Comparison of ENCODE assay signal across 10 cellular contexts in genomic region chrX:56762220-56762619, GRCh38. TPM values are rescaled to one million over a fixed set of nuclear protein-coding genes. Genes with fewer than 3 reads are reported as not detected.
DNase-seq lines count a peak whose midpoint lies in the region; ATAC-seq and TF ChIP-seq lines count a peak whose summit lies in the region.
"Had no signal": no experiment of that assay in that cellular context is flagged by ENCODE, and none has a peak within 500 bp of the region (broad histone marks: within the 10 kb centered on the region; RNA-seq: fewer than 3 reads in every experiment).

No MANE protein-coding gene starts in this region.

- H3K4me1 Mint-ChIP-seq in activated naive CD4-positive, alpha-beta T cell treated with anti-CD3 and anti-CD28 coated beads, Interleukin-2, amount 50 U/mL, for 24 hours = peaks cover 54% of the 10 kb centered on the region
- peaks cover 59% of the 10 kb centered on the region for H3K4me1 Mint-ChIP-seq in activated CD8-positive, alpha-beta T cell treated with anti-CD3 and anti-CD28 coated beads, Interleukin-2, amount 10 ng/mL, durations not matched to agents 7 days and 5 days (ENCODE audit: low read depth)

- intact Hi-C loops in tibial artery (cut with DNase I; ENCODE audit: low total_unique reads) (no loop called here), posterior cingulate gyrus (cut with DNase I) (no loop called here)

- H3K27ac Mint-ChIP-seq in activated naive CD4-positive, alpha-beta T cell treated with anti-CD3 and anti-CD28 coated beads, Interleukin-2, amount 50 U/mL, for 24 hours = peak overlapping the region; percentile 99
- H3K27ac Mint-ChIP-seq in activated CD8-positive, alpha-beta T cell treated with anti-CD3 and anti-CD28 coated beads, Interleukin-2, amount 10 ng/mL, durations not matched to agents 7 days and 5 days = peak overlapping the region; percentile 97

- no peak overlapping the region for H3K27ac ChIP-seq in tibial artery
- H3K27ac ChIP-seq: thyroid gland had no signal

- DNase-seq in activated naive CD4-positive, alpha-beta T cell (lab: John Stamatoyannopoulos, UW) = no peak
- DNase-seq in activated CD8-positive, alpha-beta T cell treated with anti-CD3 and anti-CD28 coated beads, Interleukin-2, amount 10 ng/mL, durations not matched to agents 7 days and 5 days = no peak
- DNase-seq in NCI-H146 treated with DMSO at 0.1 percent for 48 hours (lab: John Stamatoyannopoulos, UW; ENCODE audit: unreplicated experiment) (no peak), tibial artery (no peak), HK-2 (ENCODE audit: unreplicated experiment) (no peak), posterior cingulate gyrus (no peak)
- DNase-seq: NCI-H446, thyroid gland had no signal

- H3K9me3 Mint-ChIP-seq in activated naive CD4-positive, alpha-beta T cell treated with anti-CD3 and anti-CD28 coated beads, Interleukin-2, amount 50 U/mL, for 24 hours = no peaks in the 10 kb centered on the region
- H3K9me3 Mint-ChIP-seq in activated CD8-positive, alpha-beta T cell treated with anti-CD3 and anti-CD28 coated beads, Interleukin-2, amount 10 ng/mL, durations not matched to agents 7 days and 5 days (ENCODE audit: insufficient read depth) = no peaks in the 10 kb centered on the region

- no peak overlapping the region for H3K4me3 ChIP-seq in tibial artery
- H3K4me3 ChIP-seq: thyroid gland had no signal

- peaks cover 0 to 3% (median 0%) of the 10 kb centered on the region in 3 donors for H3K36me3 ChIP-seq in tibial artery
- H3K36me3 ChIP-seq: thyroid gland had no signal

- peaks cover 0 to 13% (median 3%) of the 10 kb centered on the region in 4 donors for H3K4me1 ChIP-seq in tibial artery

- H3K4me3 Mint-ChIP-seq in activated naive CD4-positive, alpha-beta T cell treated with anti-CD3 and anti-CD28 coated beads, Interleukin-2, amount 50 U/mL, for 24 hours = peak overlapping the region; percentile 79
- H3K4me3 Mint-ChIP-seq in activated CD8-positive, alpha-beta T cell treated with anti-CD3 and anti-CD28 coated beads, Interleukin-2, amount 10 ng/mL, durations not matched to agents 7 days and 5 days = peak overlapping the region; percentile 76

- peak; percentile 27 for ATAC-seq in HG02885 (IDR thresholded peaks at IDR 0.05; ENCODE audit: poor library complexity, unreplicated experiment)
- peak; percentile 34 for ATAC-seq in activated CD8-positive, alpha-beta T cell treated with anti-CD3 and anti-CD28 coated beads, Interleukin-2, amount 10 ng/mL, durations not matched to agents 7 days and 5 days

- TF ChIP-seq CTCF in tibial artery (IDR thresholded peaks at IDR 0.05) = no peak

- no peaks in the 10 kb centered on the region for H3K27me3 ChIP-seq in tibial artery
- H3K27me3 ChIP-seq: thyroid gland had no signal

- no peaks in the 10 kb centered on the region for H3K36me3 Mint-ChIP-seq in activated naive CD4-positive, alpha-beta T cell treated with anti-CD3 and anti-CD28 coated beads, Interleukin-2, amount 50 U/mL, for 24 hours
- H3K36me3 Mint-ChIP-seq in activated CD8-positive, alpha-beta T cell treated with anti-CD3 and anti-CD28 coated beads, Interleukin-2, amount 10 ng/mL, durations not matched to agents 7 days and 5 days (ENCODE audit: low read depth) = peaks cover 10% of the 10 kb centered on the region

- POLR2A ChIA-PET in activated CD8-positive, alpha-beta T cell treated with anti-CD3 and anti-CD28 coated beads, Interleukin-2, amount 10 ng/mL, durations not matched to agents 7 days and 5 days (lab: Charles Lee) = no interaction called here

- H3K27me3 Mint-ChIP-seq in activated naive CD4-positive, alpha-beta T cell treated with anti-CD3 and anti-CD28 coated beads, Interleukin-2, amount 50 U/mL, for 24 hours = no peaks in the 10 kb centered on the region
- no peaks in the 10 kb centered on the region for H3K27me3 Mint-ChIP-seq in activated CD8-positive, alpha-beta T cell treated with anti-CD3 and anti-CD28 coated beads, Interleukin-2, amount 10 ng/mL, durations not matched to agents 7 days and 5 days (ENCODE audit: low read depth)

- CTCF ChIA-PET in activated CD8-positive, alpha-beta T cell treated with anti-CD3 and anti-CD28 coated beads, Interleukin-2, amount 10 ng/mL, durations not matched to agents 7 days and 5 days (lab: Charles Lee) = interaction anchor here (1.0 kb wide), 1 partner anchor 216 kb away, joined by 3 read pairs; no protein-coding TSS in a partner anchor

- no peaks in the 10 kb centered on the region for H3K9me3 ChIP-seq in tibial artery
- H3K9me3 ChIP-seq: thyroid gland had no signal

RNA-seq across cellular contexts. Expression of gene NBDY, which starts 33.2 kb away (rescaled TPM):
- 10 to 100 TPM; 28.6 to 31.2 TPM for total RNA-seq in activated CD8-positive, alpha-beta T cell treated with anti-CD3 and anti-CD28 coated beads, Interleukin-2, amount 10 ng/mL, durations not matched to agents 7 days and 5 days
